In the genomic region with DNA sequence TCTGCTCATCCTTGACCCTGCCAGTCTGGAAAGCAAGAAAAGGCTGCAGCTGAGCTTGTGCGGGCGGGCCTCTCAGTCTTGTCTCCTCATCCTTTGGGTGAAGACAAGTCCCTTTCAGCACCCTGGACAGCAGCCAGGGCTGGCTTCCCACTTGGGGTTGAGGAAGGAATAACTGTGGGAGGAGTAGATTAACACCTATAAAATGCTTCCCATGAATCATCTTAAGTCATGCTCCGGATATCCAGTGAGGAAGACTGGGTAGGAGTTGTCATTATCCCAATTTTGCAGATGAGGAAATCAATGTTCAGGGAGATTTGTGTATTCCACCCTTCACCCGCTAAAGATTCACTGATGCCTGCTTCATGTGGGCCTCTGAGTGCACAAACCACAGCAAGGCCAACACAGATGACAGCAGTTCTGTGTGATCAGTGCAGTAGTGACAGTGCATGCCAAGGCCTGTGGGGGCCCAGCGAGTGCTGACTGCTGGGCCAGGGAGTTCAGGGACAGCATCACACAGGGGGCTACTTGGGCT, we compare ENCODE assay signal across 2 cellular contexts.
TF ChIP-seq lines count a peak whose summit lies in the region.

No MANE protein-coding gene starts in this region.

TF ChIP-seq in GM23338, 12 proteins besides CTCF, POLR2A, EP300 and RAD21:
- TF ChIP-seq, protein P1, sequence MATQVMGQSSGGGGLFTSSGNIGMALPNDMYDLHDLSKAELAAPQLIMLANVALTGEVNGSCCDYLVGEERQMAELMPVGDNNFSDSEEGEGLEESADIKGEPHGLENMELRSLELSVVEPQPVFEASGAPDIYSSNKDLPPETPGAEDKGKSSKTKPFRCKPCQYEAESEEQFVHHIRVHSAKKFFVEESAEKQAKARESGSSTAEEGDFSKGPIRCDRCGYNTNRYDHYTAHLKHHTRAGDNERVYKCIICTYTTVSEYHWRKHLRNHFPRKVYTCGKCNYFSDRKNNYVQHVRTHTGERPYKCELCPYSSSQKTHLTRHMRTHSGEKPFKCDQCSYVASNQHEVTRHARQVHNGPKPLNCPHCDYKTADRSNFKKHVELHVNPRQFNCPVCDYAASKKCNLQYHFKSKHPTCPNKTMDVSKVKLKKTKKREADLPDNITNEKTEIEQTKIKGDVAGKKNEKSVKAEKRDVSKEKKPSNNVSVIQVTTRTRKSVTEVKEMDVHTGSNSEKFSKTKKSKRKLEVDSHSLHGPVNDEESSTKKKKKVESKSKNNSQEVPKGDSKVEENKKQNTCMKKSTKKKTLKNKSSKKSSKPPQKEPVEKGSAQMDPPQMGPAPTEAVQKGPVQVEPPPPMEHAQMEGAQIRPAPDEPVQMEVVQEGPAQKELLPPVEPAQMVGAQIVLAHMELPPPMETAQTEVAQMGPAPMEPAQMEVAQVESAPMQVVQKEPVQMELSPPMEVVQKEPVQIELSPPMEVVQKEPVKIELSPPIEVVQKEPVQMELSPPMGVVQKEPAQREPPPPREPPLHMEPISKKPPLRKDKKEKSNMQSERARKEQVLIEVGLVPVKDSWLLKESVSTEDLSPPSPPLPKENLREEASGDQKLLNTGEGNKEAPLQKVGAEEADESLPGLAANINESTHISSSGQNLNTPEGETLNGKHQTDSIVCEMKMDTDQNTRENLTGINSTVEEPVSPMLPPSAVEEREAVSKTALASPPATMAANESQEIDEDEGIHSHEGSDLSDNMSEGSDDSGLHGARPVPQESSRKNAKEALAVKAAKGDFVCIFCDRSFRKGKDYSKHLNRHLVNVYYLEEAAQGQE (IDR thresholded peaks at IDR 0.05; ENCODE audit: unreplicated experiment) = peak; percentile 97
- TF ChIP-seq ZNF114 (CRISPR knock-in tag; IDR thresholded peaks at IDR 0.05) = no peak

TF ChIP-seq in K562, 482 proteins besides CTCF, POLR2A, EP300 and RAD21 (continues in another document):
- TF ChIP-seq SRF (CRISPR knock-in tag; IDR thresholded peaks at IDR 0.05) = peak in 1 of 2 experiments; percentile 74; a peak in 1 of 4 replicates
- peak; percentile 17; the same call in 1 of the 2 replicates for TF ChIP-seq IRF2 (CRISPR knock-in tag; IDR thresholded peaks at IDR 0.05)
- TF ChIP-seq ZNF696 (CRISPR knock-in tag; conservative IDR thresholded peaks at IDR 0.05) = no peak
- peak; percentile 24; the same call in 1 of the 2 replicates for TF ChIP-seq JUND (IDR thresholded peaks at IDR 0.05; ENCODE audit: borderline replicate concordance, low read depth, low read length)
- no peak for TF ChIP-seq JUND (tag; IDR thresholded peaks at IDR 0.05; ENCODE audit: borderline replicate concordance, low read depth, low read length)
- no peak for TF ChIP-seq MEF2A (IDR thresholded peaks at IDR 0.05; ENCODE audit: control insufficient read depth, low read depth, low read length)
- peak; percentile 91; the same call in 1 of the 2 replicates for TF ChIP-seq ZNF197 (CRISPR knock-in tag; IDR thresholded peaks at IDR 0.05; ENCODE audit: low read depth)
- TF ChIP-seq HCFC1 (IDR thresholded peaks at IDR 0.05; ENCODE audit: low read depth, low read length) = peak; percentile 35; the same call in 1 of the 2 replicates
- no peak for TF ChIP-seq MYBL2 (IDR thresholded peaks at IDR 0.05; ENCODE audit: low read depth)
- TF ChIP-seq MYBL2 (CRISPR knock-in tag; IDR thresholded peaks at IDR 0.05; ENCODE audit: borderline replicate concordance) = no peak
- peak; percentile 58; the same call in 1 of the 2 replicates for TF ChIP-seq ZNF175 (CRISPR knock-in tag; IDR thresholded peaks at IDR 0.05; ENCODE audit: low read depth)
- peak; percentile 98 for TF ChIP-seq MIER1 (IDR thresholded peaks at IDR 0.05; ENCODE audit: low read depth)
- no peak for TF ChIP-seq ZNF584 (CRISPR knock-in tag; IDR thresholded peaks at IDR 0.05; ENCODE audit: low read depth)
- TF ChIP-seq, protein P2, sequence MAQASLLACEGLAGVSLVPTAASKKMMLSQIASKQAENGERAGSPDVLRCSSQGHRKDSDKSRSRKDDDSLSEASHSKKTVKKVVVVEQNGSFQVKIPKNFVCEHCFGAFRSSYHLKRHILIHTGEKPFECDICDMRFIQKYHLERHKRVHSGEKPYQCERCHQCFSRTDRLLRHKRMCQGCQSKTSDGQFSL (CRISPR knock-in tag; IDR thresholded peaks at IDR 0.05) = no peak
- TF ChIP-seq, protein P2 (tag; IDR thresholded peaks at IDR 0.05) = 0 out of 4 replicates have a peak, but pooled peaks of 1 of the 2 experiments have one; percentile 29
- TF ChIP-seq, protein P3, sequence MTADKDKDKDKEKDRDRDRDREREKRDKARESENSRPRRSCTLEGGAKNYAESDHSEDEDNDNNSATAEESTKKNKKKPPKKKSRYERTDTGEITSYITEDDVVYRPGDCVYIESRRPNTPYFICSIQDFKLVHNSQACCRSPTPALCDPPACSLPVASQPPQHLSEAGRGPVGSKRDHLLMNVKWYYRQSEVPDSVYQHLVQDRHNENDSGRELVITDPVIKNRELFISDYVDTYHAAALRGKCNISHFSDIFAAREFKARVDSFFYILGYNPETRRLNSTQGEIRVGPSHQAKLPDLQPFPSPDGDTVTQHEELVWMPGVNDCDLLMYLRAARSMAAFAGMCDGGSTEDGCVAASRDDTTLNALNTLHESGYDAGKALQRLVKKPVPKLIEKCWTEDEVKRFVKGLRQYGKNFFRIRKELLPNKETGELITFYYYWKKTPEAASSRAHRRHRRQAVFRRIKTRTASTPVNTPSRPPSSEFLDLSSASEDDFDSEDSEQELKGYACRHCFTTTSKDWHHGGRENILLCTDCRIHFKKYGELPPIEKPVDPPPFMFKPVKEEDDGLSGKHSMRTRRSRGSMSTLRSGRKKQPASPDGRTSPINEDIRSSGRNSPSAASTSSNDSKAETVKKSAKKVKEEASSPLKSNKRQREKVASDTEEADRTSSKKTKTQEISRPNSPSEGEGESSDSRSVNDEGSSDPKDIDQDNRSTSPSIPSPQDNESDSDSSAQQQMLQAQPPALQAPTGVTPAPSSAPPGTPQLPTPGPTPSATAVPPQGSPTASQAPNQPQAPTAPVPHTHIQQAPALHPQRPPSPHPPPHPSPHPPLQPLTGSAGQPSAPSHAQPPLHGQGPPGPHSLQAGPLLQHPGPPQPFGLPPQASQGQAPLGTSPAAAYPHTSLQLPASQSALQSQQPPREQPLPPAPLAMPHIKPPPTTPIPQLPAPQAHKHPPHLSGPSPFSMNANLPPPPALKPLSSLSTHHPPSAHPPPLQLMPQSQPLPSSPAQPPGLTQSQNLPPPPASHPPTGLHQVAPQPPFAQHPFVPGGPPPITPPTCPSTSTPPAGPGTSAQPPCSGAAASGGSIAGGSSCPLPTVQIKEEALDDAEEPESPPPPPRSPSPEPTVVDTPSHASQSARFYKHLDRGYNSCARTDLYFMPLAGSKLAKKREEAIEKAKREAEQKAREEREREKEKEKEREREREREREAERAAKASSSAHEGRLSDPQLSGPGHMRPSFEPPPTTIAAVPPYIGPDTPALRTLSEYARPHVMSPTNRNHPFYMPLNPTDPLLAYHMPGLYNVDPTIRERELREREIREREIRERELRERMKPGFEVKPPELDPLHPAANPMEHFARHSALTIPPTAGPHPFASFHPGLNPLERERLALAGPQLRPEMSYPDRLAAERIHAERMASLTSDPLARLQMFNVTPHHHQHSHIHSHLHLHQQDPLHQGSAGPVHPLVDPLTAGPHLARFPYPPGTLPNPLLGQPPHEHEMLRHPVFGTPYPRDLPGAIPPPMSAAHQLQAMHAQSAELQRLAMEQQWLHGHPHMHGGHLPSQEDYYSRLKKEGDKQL (CRISPR knock-in tag; IDR thresholded peaks at IDR 0.05; ENCODE audit: borderline replicate concordance) = 0 out of 2 replicates have a peak, but pooled peaks have one; percentile 41
- TF ChIP-seq, protein P4, sequence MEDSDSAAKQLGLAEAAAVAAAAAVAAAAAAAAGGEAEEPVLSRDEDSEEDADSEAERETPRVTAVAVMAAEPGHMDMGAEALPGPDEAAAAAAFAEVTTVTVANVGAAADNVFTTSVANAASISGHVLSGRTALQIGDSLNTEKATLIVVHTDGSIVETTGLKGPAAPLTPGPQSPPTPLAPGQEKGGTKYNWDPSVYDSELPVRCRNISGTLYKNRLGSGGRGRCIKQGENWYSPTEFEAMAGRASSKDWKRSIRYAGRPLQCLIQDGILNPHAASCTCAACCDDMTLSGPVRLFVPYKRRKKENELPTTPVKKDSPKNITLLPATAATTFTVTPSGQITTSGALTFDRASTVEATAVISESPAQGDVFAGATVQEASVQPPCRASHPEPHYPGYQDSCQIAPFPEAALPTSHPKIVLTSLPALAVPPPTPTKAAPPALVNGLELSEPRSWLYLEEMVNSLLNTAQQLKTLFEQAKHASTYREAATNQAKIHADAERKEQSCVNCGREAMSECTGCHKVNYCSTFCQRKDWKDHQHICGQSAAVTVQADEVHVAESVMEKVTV (CRISPR knock-in tag; IDR thresholded peaks at IDR 0.05) = no peak
- TF ChIP-seq, protein P5, sequence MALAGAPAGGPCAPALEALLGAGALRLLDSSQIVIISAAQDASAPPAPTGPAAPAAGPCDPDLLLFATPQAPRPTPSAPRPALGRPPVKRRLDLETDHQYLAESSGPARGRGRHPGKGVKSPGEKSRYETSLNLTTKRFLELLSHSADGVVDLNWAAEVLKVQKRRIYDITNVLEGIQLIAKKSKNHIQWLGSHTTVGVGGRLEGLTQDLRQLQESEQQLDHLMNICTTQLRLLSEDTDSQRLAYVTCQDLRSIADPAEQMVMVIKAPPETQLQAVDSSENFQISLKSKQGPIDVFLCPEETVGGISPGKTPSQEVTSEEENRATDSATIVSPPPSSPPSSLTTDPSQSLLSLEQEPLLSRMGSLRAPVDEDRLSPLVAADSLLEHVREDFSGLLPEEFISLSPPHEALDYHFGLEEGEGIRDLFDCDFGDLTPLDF (CRISPR knock-in tag; IDR thresholded peaks at IDR 0.05) = peak; percentile 71
- TF ChIP-seq, protein P6, sequence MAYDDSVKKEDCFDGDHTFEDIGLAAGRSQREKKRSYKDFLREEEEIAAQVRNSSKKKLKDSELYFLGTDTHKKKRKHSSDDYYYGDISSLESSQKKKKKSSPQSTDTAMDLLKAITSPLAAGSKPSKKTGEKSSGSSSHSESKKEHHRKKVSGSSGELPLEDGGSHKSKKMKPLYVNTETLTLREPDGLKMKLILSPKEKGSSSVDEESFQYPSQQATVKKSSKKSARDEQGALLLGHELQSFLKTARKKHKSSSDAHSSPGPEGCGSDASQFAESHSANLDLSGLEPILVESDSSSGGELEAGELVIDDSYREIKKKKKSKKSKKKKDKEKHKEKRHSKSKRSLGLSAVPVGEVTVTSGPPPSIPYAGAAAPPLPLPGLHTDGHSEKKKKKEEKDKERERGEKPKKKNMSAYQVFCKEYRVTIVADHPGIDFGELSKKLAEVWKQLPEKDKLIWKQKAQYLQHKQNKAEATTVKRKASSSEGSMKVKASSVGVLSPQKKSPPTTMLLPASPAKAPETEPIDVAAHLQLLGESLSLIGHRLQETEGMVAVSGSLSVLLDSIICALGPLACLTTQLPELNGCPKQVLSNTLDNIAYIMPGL (CRISPR knock-in tag; IDR thresholded peaks at IDR 0.05) = 0 out of 2 replicates have a peak, but pooled peaks have one; percentile 54
- TF ChIP-seq, protein P7, sequence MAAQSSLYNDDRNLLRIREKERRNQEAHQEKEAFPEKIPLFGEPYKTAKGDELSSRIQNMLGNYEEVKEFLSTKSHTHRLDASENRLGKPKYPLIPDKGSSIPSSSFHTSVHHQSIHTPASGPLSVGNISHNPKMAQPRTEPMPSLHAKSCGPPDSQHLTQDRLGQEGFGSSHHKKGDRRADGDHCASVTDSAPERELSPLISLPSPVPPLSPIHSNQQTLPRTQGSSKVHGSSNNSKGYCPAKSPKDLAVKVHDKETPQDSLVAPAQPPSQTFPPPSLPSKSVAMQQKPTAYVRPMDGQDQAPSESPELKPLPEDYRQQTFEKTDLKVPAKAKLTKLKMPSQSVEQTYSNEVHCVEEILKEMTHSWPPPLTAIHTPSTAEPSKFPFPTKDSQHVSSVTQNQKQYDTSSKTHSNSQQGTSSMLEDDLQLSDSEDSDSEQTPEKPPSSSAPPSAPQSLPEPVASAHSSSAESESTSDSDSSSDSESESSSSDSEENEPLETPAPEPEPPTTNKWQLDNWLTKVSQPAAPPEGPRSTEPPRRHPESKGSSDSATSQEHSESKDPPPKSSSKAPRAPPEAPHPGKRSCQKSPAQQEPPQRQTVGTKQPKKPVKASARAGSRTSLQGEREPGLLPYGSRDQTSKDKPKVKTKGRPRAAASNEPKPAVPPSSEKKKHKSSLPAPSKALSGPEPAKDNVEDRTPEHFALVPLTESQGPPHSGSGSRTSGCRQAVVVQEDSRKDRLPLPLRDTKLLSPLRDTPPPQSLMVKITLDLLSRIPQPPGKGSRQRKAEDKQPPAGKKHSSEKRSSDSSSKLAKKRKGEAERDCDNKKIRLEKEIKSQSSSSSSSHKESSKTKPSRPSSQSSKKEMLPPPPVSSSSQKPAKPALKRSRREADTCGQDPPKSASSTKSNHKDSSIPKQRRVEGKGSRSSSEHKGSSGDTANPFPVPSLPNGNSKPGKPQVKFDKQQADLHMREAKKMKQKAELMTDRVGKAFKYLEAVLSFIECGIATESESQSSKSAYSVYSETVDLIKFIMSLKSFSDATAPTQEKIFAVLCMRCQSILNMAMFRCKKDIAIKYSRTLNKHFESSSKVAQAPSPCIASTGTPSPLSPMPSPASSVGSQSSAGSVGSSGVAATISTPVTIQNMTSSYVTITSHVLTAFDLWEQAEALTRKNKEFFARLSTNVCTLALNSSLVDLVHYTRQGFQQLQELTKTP (IDR thresholded peaks at IDR 0.05; ENCODE audit: low read depth in 1 of 2, partially characterized antibody in 2 of 2) = peak in 1 of 2 experiments; percentile 97
- TF ChIP-seq ZNF589 (CRISPR knock-in tag; IDR thresholded peaks at IDR 0.05; ENCODE audit: low read depth) = peak; percentile 57; the same call in 1 of the 2 replicates
- peak in 1 of 2 experiments; percentile 58; a peak in 1 of 4 replicates for TF ChIP-seq MAZ (CRISPR knock-in tag; conservative IDR thresholded peaks at IDR 0.05 in 1 of 2, IDR thresholded peaks at IDR 0.05 in 1 of 2)
- TF ChIP-seq BCL6 (CRISPR knock-in tag; IDR thresholded peaks at IDR 0.05) = 0 out of 2 replicates have a peak, but pooled peaks have one; percentile 45
- TF ChIP-seq NCOA1 (IDR thresholded peaks at IDR 0.05; ENCODE audit: low read depth) = peak; percentile 64; the same call in 1 of the 2 replicates
- TF ChIP-seq CXXC5 (CRISPR knock-in tag; IDR thresholded peaks at IDR 0.05) = peak; percentile 62
- TF ChIP-seq SMAD4 (CRISPR knock-in tag; conservative IDR thresholded peaks at IDR 0.05) = peak; percentile 56
- peak; percentile 82 for TF ChIP-seq DMBX1 (CRISPR knock-in tag; IDR thresholded peaks at IDR 0.05; ENCODE audit: borderline replicate concordance)
- TF ChIP-seq RCOR1 (IDR thresholded peaks at IDR 0.05; ENCODE audit: borderline replicate concordance in 1 of 2, low read depth in 2 of 2, low read length in 2 of 2) = peak; percentile 17 to 85; a peak in 2 of 4 replicates
- TF ChIP-seq, protein P8, sequence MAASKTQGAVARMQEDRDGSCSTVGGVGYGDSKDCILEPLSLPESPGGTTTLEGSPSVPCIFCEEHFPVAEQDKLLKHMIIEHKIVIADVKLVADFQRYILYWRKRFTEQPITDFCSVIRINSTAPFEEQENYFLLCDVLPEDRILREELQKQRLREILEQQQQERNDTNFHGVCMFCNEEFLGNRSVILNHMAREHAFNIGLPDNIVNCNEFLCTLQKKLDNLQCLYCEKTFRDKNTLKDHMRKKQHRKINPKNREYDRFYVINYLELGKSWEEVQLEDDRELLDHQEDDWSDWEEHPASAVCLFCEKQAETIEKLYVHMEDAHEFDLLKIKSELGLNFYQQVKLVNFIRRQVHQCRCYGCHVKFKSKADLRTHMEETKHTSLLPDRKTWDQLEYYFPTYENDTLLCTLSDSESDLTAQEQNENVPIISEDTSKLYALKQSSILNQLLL (CRISPR knock-in tag; IDR thresholded peaks at IDR 0.05; ENCODE audit: borderline replicate concordance) = no peak
